In genomic region chr2:127872354-127872753, GRCh38 we compare ENCODE assay signal across 14 cellular contexts.
"Had no signal": no experiment of that assay in that cellular context is flagged by ENCODE, and none has a peak within 500 bp of the region (broad histone marks: within the 10 kb centered on the region; RNA-seq: fewer than 3 reads in every experiment).

No MANE protein-coding gene starts in this region.

- H3K27me3 ChIP-seq: gastrocnemius medialis, heart right ventricle, pancreas, thyroid gland, uterus had no signal

- H3K27ac ChIP-seq: gastrocnemius medialis, heart right ventricle, pancreas, thyroid gland, uterus had no signal

- H3K4me3 ChIP-seq: gastrocnemius medialis, heart right ventricle, pancreas, thyroid gland, uterus had no signal

- H3K9me3 Mint-ChIP-seq: activated naive CD4-positive, alpha-beta T cell treated with anti-CD3 and anti-CD28 coated beads for 36 hours; nephron had no signal

- H3K4me1 Mint-ChIP-seq: nephron had no signal

- H3K4me1 ChIP-seq: pancreas, thyroid gland had no signal

- ATAC-seq: gastrocnemius medialis, heart right ventricle, left ventricle myocardium superior, pancreas, T-helper 17 cell had no signal

- H3K27ac Mint-ChIP-seq: T-helper 17 cell had no signal

- H3K27me3 Mint-ChIP-seq: T-helper 17 cell had no signal

- H3K36me3 ChIP-seq: uterus had no signal

- H3K9me3 ChIP-seq: gastrocnemius medialis, heart right ventricle, pancreas, thyroid gland, uterus had no signal

- H3K4me3 Mint-ChIP-seq: activated naive CD4-positive, alpha-beta T cell treated with anti-CD3 and anti-CD28 coated beads for 36 hours; nephron had no signal

- DNase-seq: activated CD4-positive, alpha-beta T cell treated with anti-CD3 and anti-CD28 coated beads, Interleukin-2, amount 50 U/mL, for 1 hour; activated CD4-positive, CD25-positive, alpha-beta regulatory T cell; activated naive CD4-positive, alpha-beta T cell treated with anti-CD3 and anti-CD28 coated beads for 36 hours; effector CD4-positive, alpha-beta T cell; gastrocnemius medialis; heart right ventricle; islet precursor cell; left ventricle myocardium superior; mesenchymal stem cell; pancreas; T-helper 17 cell; thyroid gland; uterus had no signal
